ENCODE assay signal across 18 cellular contexts in genomic region chr12:15423629-15424028, GRCh38.
DNase-seq lines count a peak whose midpoint lies in the region; ATAC-seq and TF ChIP-seq lines count a peak whose summit lies in the region.
"Had no signal": no experiment of that assay in that cellular context is flagged by ENCODE, and none has a peak within 500 bp of the region (broad histone marks: within the 10 kb centered on the region; RNA-seq: fewer than 3 reads in every experiment).

No MANE protein-coding gene starts in this region.

- no TSS peak for BruUV-seq in MCF 10A (replicated peaks; lab: Mats Ljungman, UMichigan)

- POLR2A ChIA-PET in MCF 10A (lab: Yijun Ruan, JAX) = interaction anchor here (0.9 kb wide), 1 partner anchor 146 kb away, joined by 4 read pairs; no protein-coding TSS in a partner anchor

- H3K79me2 ChIP-seq in fibroblast of lung (ENCODE audit: control insufficient read depth, insufficient read depth, low read length) = no peaks in the 10 kb centered on the region

- H2AFZ ChIP-seq in fibroblast of lung (ENCODE audit: low read length) = no peak overlapping the region

- TF ChIP-seq CTCF in MCF 10A (IDR thresholded peaks at IDR 0.05; ENCODE audit: unreplicated experiment) (no peak), breast epithelium (IDR thresholded peaks at IDR 0.05) (no peak), fibroblast of lung (conservative IDR thresholded peaks at IDR 0.05 in 1 of 2, IDR thresholded peaks at IDR 0.05 in 1 of 2; ENCODE audit: low read depth in 1 of 2, low read length in 2 of 2) (no peak), GM10266 (IDR thresholded peaks at IDR 0.05; ENCODE audit: control insufficient read depth, insufficient read depth, low read depth, missing control alignments) (no peak)

- no peak overlapping the region for H3K9ac ChIP-seq in fibroblast of lung (ENCODE audit: insufficient read depth, low read length)
- H3K9ac ChIP-seq: KMS-11 had no signal

- no peaks in the 10 kb centered on the region for H3K27me3 Mint-ChIP-seq in MCF 10A (ENCODE audit: insufficient read depth, unreplicated experiment)

- H4K20me1 ChIP-seq in fibroblast of lung (ENCODE audit: control insufficient read depth, extremely low read depth, insufficient read depth, low read length) = no peaks in the 10 kb centered on the region

- TF ChIP-seq POLR2A in breast epithelium (IDR thresholded peaks at IDR 0.05) = no peak

- H3K27ac Mint-ChIP-seq in MCF 10A (ENCODE audit: low read depth, unreplicated experiment) = no peak overlapping the region

- H3K4me1 ChIP-seq in breast epithelium (no peaks in the 10 kb centered on the region), fibroblast of lung (ENCODE audit: control insufficient read depth, extremely low read depth, insufficient read depth, low read length) (no peaks in the 10 kb centered on the region)
- H3K4me1 ChIP-seq: A549 had no signal

- peaks cover 6% of the 10 kb centered on the region for H3K4me1 Mint-ChIP-seq in MCF 10A (ENCODE audit: insufficient read depth, unreplicated experiment)

- no peak for ATAC-seq in GM18502 (IDR thresholded peaks at IDR 0.05; ENCODE audit: poor library complexity, unreplicated experiment)
- ATAC-seq in GM21381 (IDR thresholded peaks at IDR 0.05; ENCODE audit: unreplicated experiment) = no peak
- ATAC-seq: A549, left lobe of liver had no signal

- H3K4me2 ChIP-seq in fibroblast of lung (ENCODE audit: extremely low read depth, insufficient read depth, low read length) = no peak overlapping the region
- H3K4me2 ChIP-seq: A549, KMS-11 had no signal

- peak; percentile 73 for DNase-seq in MCF 10A (ENCODE audit: unreplicated experiment)
- DNase-seq in breast epithelium (ENCODE audit: low spot score in 2 of 2) = no peak
- DNase-seq in RPMI7951 (ENCODE audit: low read depth) = peak; percentile 13
- peak; percentile 42 to 51 for DNase-seq in fibroblast of lung (ENCODE audit: low read depth in 2 of 2)
- no peak for DNase-seq in GM10266 (ENCODE audit: extremely low spot score)
- no peak for DNase-seq in SW 1271 (lab: John Stamatoyannopoulos, UW)
- DNase-seq: anterior cingulate cortex; hypothalamus; NCI-H1436 treated with DMSO at 0.1 percent for 48 hours; NCI-H446 treated with DMSO at 0.1 percent for 48 hours; stimulated activated naive CD4-positive, alpha-beta T cell treated with Interleukin-2 at 50 U/mL for 16 hours had no signal

- no peak overlapping the region for H3K4me3 Mint-ChIP-seq in MCF 10A (ENCODE audit: unreplicated experiment)

- intact Hi-C loops in MCF 10A (cut with micrococcal nuclease) (no loop called here), breast epithelium (cut with DNase I; ENCODE audit: low total_unique reads) (no loop called here)

- no peak overlapping the region for H3K4me3 ChIP-seq in breast epithelium
- no peak overlapping the region for H3K4me3 ChIP-seq in fibroblast of lung (replicated peaks in 1 of 4; ENCODE audit: control extremely low read depth in 1 of 4, insufficient read depth in 1 of 4, low read depth in 3 of 4, low read length in 4 of 4)
- H3K4me3 ChIP-seq: A549, coronary artery had no signal

- no peaks in the 10 kb centered on the region for H3K36me3 Mint-ChIP-seq in MCF 10A (ENCODE audit: insufficient read depth, unreplicated experiment)

- no peak overlapping the region for H3K27ac ChIP-seq in breast epithelium
- H3K27ac ChIP-seq in fibroblast of lung (ENCODE audit: insufficient read depth, low read length) = no peak overlapping the region
- H3K27ac ChIP-seq: A549, coronary artery, epithelial cell of prostate, KMS-11 had no signal

- H3K9me3 Mint-ChIP-seq in MCF 10A (ENCODE audit: unreplicated experiment) = no peaks in the 10 kb centered on the region

- no peaks in the 10 kb centered on the region for H3K27me3 ChIP-seq in breast epithelium
- H3K27me3 ChIP-seq in fibroblast of lung (ENCODE audit: control insufficient read depth, insufficient read depth, low read length) = no peaks in the 10 kb centered on the region

- CTCF ChIA-PET in MCF 10A (lab: Yijun Ruan, JAX) = interaction anchor here (0.7 kb wide), 1 partner anchor 1133 kb away, joined by 3 read pairs; no protein-coding TSS in a partner anchor

- H3K36me3 ChIP-seq in breast epithelium (no peaks in the 10 kb centered on the region), fibroblast of lung (ENCODE audit: control insufficient read depth, insufficient read depth, low read length) (no peaks in the 10 kb centered on the region)

- H3K9me3 ChIP-seq in breast epithelium = no peaks in the 10 kb centered on the region
- H3K9me3 ChIP-seq in fibroblast of lung (ENCODE audit: control insufficient read depth, insufficient read depth, low read depth, low read length) = no peaks in the 10 kb centered on the region
- H3K9me3 ChIP-seq: A549 had no signal

Comparison
In these comparisons a context has a peak if more than half of its experiments do, and no peak if none do; other contexts are left out.
1. DNase-seq: peak in MCF 10A (single experiment), RPMI7951 (single experiment) and fibroblast of lung (2 of 2); none in breast epithelium (0 of 2), GM10266 (single experiment) and SW 1271 (0 of 2).